Comparison of ENCODE assay signal across 20 cellular contexts in genomic region chrX:71626576-71626975, GRCh38. TPM values are rescaled to one million over a fixed set of nuclear protein-coding genes. Genes with fewer than 3 reads are reported as not detected.
"Had no signal": no experiment of that assay in that cellular context is flagged by ENCODE, and none has a peak within 500 bp of the region (broad histone marks: within the 10 kb centered on the region; RNA-seq: fewer than 3 reads in every experiment).

No MANE protein-coding gene starts in this region.

- H3K4me3 ChIP-seq: body of pancreas, coronary artery, pancreas, right lobe of liver, smooth muscle cell, thyroid gland had no signal

- H3K4me2 ChIP-seq: smooth muscle cell had no signal

- H3K4me1 ChIP-seq: pancreas, right lobe of liver had no signal

- H3K27me3 ChIP-seq: body of pancreas, pancreas, right lobe of liver, thyroid gland had no signal

- H3K36me3 ChIP-seq: pancreas, right lobe of liver, thyroid gland had no signal

- DNase-seq: activated CD4-positive, alpha-beta T cell treated with anti-CD3 and anti-CD28 coated beads, Interleukin-2, amount 50 U/mL, for 4 hours; activated naive CD4-positive, alpha-beta T cell treated with anti-CD3 and anti-CD28 coated beads for 36 hours; activated T-cell treated with anti-CD3 and anti-CD28 coated beads for 4 hours; body of pancreas; caudate nucleus; erythroblast; hypothalamus; islet precursor cell; naive thymus-derived CD8-positive, alpha-beta T cell; pancreas; right lobe of liver; stimulated activated CD4-positive, alpha-beta T cell treated with anti-CD3 and anti-CD28 coated beads, Interleukin-4, amount 100 ng/mL, for 24 hours; stimulated activated naive B cell treated with anti-CD40 and anti-IgM and Interleukin-4, amounts not matched to agents 10 μg/mL and 1 μg/mL and 100 μg/mL, for 72 hours; thyroid gland had no signal

- H3K9me3 ChIP-seq: body of pancreas, pancreas, right lobe of liver, thyroid gland had no signal

- H3K27ac ChIP-seq: body of pancreas, coronary artery, pancreas, right lobe of liver had no signal

- ATAC-seq: activated T-helper 17 cell treated with anti-CD3 and anti-CD28 coated beads, Interleukin-2, amount 50 U/mL, for 72 hours; body of pancreas; naive thymus-derived CD8-positive, alpha-beta T cell; pancreas; right lobe of liver; stimulated activated naive B cell treated with anti-CD40 and anti-IgM and Interleukin-4, amounts not matched to agents 10 μg/mL and 1 μg/mL and 100 μg/mL, for 72 hours had no signal

RNA-seq across cellular contexts. Expression of gene CXCR3, which starts 8.3 kb away (rescaled TPM):
- total RNA-seq: frontal cortex, pulmonary artery endothelial cell, smooth muscle cell, subcutaneous adipose tissue had no signal
